In the genomic region with DNA sequence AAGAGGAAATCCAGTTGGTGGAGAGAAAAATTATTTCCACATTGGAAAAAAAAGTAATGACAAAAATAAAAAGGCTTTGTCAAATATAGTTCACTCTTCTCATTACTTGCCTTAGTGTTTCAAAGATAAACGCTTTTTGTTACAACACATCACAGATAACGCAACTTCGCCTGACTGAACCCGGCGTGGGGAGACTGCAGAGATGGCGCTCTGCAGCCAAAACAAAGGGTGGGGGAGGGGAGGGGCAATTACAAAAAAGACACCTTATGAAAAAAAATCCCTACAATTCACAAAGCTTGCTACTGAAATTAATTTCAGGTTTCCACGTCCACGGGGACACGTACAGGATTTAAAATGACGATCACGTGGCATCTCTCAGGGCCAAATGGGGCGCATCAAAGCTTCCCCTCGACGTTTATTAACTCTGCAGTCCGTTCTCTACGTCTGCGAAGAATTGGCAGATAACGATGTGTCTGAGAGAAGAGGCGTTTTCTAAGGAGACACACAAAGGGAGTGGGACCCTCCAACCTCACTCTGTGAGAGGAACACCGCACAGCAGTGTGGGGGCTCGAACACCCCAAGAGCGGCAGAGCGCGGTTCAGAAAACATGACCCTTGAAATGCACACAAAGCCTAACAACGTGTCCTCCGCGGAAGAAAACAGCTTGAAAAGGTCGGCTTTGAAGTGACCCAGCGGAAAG, we compare ENCODE assay signal across 8 cellular contexts. TPM values are rescaled to one million over a fixed set of nuclear protein-coding genes. Genes with fewer than 3 reads are reported as not detected.
DNase-seq lines count a peak whose midpoint lies in the region; ATAC-seq and TF ChIP-seq lines count a peak whose summit lies in the region.

No MANE protein-coding gene starts in this region.

- H3K27me3 Mint-ChIP-seq in Calu3 (ENCODE audit: unreplicated experiment), result no peaks in the 10 kb centered on the region

- peaks cover 21% of the 10 kb centered on the region for H3K79me1 ChIP-seq in trophoblast cell (ENCODE audit: low read length)

- H3K4me1 ChIP-seq in PC-3 (ENCODE audit: insufficient read depth, low read length) (peaks cover 23% of the 10 kb centered on the region), esophagus (ENCODE audit: control insufficient read depth in 2 of 2, insufficient read depth in 2 of 2, low read length in 1 of 2) (peaks cover 3 to 9% of the 10 kb centered on the region in 2 donors), trophoblast cell (ENCODE audit: control insufficient read depth in 1 of 2, insufficient read depth in 2 of 2, low read length in 2 of 2) (peaks cover 0 to 5% of the 10 kb centered on the region in 2 experiments)

- peak overlapping the region; percentile 94 for H3K18ac ChIP-seq in trophoblast cell (ENCODE audit: low read length)

- POLR2A ChIA-PET in PC-3 (lab: Charles Lee; ENCODE audit: unreplicated experiment), result no interaction called here

- peak overlapping the region; percentile 97 for H3K4me3 Mint-ChIP-seq in Calu3 (ENCODE audit: low read depth, unreplicated experiment)

- no peaks in the 10 kb centered on the region for H3K36me3 ChIP-seq in PC-3 (ENCODE audit: low read depth, low read length)
- H3K36me3 ChIP-seq in esophagus (ENCODE audit: control insufficient read depth in 2 of 2, insufficient read depth in 2 of 2, low read length in 1 of 2), result no peaks in the 10 kb centered on the region
- H3K36me3 ChIP-seq in trophoblast cell (ENCODE audit: control insufficient read depth in 1 of 2, insufficient read depth in 2 of 2, low read length in 2 of 2), result peaks cover 2 to 5% of the 10 kb centered on the region in 2 experiments

- peak overlapping the region; percentile 36 for H3K14ac ChIP-seq in trophoblast cell (ENCODE audit: low read length)

- H4K12ac ChIP-seq in trophoblast cell (ENCODE audit: low read depth, low read length), result no peak overlapping the region

- H2BK5ac ChIP-seq in trophoblast cell (ENCODE audit: low read depth, low read length, poor library complexity), result peak overlapping the region; percentile 84

- peak overlapping the region; percentile 91 for H3K4me2 ChIP-seq in PC-3 (ENCODE audit: low read length)
- H3K4me2 ChIP-seq in trophoblast cell (ENCODE audit: low read length), result peak overlapping the region; percentile 84

- H3K27ac Mint-ChIP-seq in Calu3 (ENCODE audit: unreplicated experiment), result peak overlapping the region; percentile 93

- ATAC-seq in PC-3, result no peak
- no peak for ATAC-seq in HG03354 (IDR thresholded peaks at IDR 0.05; ENCODE audit: poor library complexity, severe bottlenecking, unreplicated experiment)
- no peak for ATAC-seq in HG02759 (IDR thresholded peaks at IDR 0.05; ENCODE audit: unreplicated experiment)
- no peak for ATAC-seq in GM19351 (IDR thresholded peaks at IDR 0.05; ENCODE audit: unreplicated experiment)

- CTCF ChIA-PET in Calu3 (lab: Charles Lee) (no interaction called here), PC-3 (lab: Charles Lee) (no interaction called here)

- DNase-seq in Calu3, result no peak
- DNase-seq in PC-3, result no peak
- peak in 1 of 2 donors; percentile 48 for DNase-seq in trophoblast cell
- no peak for DNase-seq in DMS79 (lab: John Stamatoyannopoulos, UW)

- H3K4me1 Mint-ChIP-seq in Calu3 (ENCODE audit: low read depth, unreplicated experiment), result peaks cover 6% of the 10 kb centered on the region

- H3K4me3 ChIP-seq in PC-3 (ENCODE audit: low read length) (peak overlapping the region; percentile 83), esophagus (ENCODE audit: low read depth in 1 of 2, low read length in 2 of 2) (peak overlapping the region; percentile 83 to 96), trophoblast cell (ENCODE audit: low read depth, low read length) (peak overlapping the region; percentile 98)

- BruUV-seq in Calu3 (replicated peaks; lab: Mats Ljungman, UMichigan) (no TSS peak), PC-3 (replicated peaks; lab: Mats Ljungman, UMichigan) (no TSS peak)

- peak overlapping the region; percentile 44 for H4K8ac ChIP-seq in trophoblast cell (ENCODE audit: low read depth, low read length)

- H2BK12ac ChIP-seq in trophoblast cell (ENCODE audit: low read length), result peak overlapping the region; percentile 41

- H3K27me3 ChIP-seq in PC-3 (ENCODE audit: low read length) (no peaks in the 10 kb centered on the region), esophagus (ENCODE audit: control insufficient read depth in 1 of 2, insufficient read depth in 2 of 2, low read length in 2 of 2) (no peaks in the 10 kb centered on the region), trophoblast cell (ENCODE audit: insufficient read depth, low read length) (no peaks in the 10 kb centered on the region)

- H3K9me3 Mint-ChIP-seq in Calu3 (ENCODE audit: low read depth, unreplicated experiment), result no peaks in the 10 kb centered on the region

- H2AFZ ChIP-seq in PC-3 (ENCODE audit: low read length) (peak overlapping the region; percentile 96), trophoblast cell (ENCODE audit: insufficient read depth, low read length, poor library complexity) (peak overlapping the region; percentile 97)

- H4K20me1 ChIP-seq in PC-3 (ENCODE audit: low read length), result peaks cover 22% of the 10 kb centered on the region

- intact Hi-C loops in Calu3 (cut with micrococcal nuclease; ENCODE audit: unreplicated experiment), result no loop called here
- intact Hi-C loops in PC-3 (cut with micrococcal nuclease), result no loop called here

- peak overlapping the region; percentile 97 for H4K91ac ChIP-seq in trophoblast cell (ENCODE audit: low read depth, low read length)

- H3K4ac ChIP-seq in trophoblast cell (ENCODE audit: low read depth, low read length), result no peak overlapping the region

- TF ChIP-seq CTCF in Calu3 (IDR thresholded peaks at IDR 0.05; ENCODE audit: unreplicated experiment) (no peak), PC-3 (conservative IDR thresholded peaks at IDR 0.05; ENCODE audit: low read depth, low read length) (no peak)

- H3K9me3 ChIP-seq in PC-3 (ENCODE audit: low read length) (no peaks in the 10 kb centered on the region), esophagus (ENCODE audit: control insufficient read depth in 2 of 2, insufficient read depth in 1 of 2, low read depth in 1 of 2, low read length in 1 of 2) (peaks cover 0 to 3% of the 10 kb centered on the region in 2 donors), trophoblast cell (ENCODE audit: insufficient read depth, low read depth, low read length) (no peaks in the 10 kb centered on the region)

- peak overlapping the region; percentile 96 for H2BK120ac ChIP-seq in trophoblast cell (ENCODE audit: insufficient read depth, low read length, poor library complexity)

- no peak overlapping the region for H3K23ac ChIP-seq in trophoblast cell (ENCODE audit: low read length)

- H3K9ac ChIP-seq in PC-3 (ENCODE audit: low read length), result no peak overlapping the region
- no peak overlapping the region for H3K9ac ChIP-seq in trophoblast cell (ENCODE audit: low read length)

- no peaks in the 10 kb centered on the region for H3F3A ChIP-seq in PC-3 (ENCODE audit: low read length, unreplicated experiment)

- H3K9me2 ChIP-seq in PC-3 (replicated peaks; ENCODE audit: low read length), result no peaks in the 10 kb centered on the region

- peaks cover 32% of the 10 kb centered on the region for H3K36me3 Mint-ChIP-seq in Calu3 (ENCODE audit: insufficient read depth, unreplicated experiment)

- no peak overlapping the region for H2AK5ac ChIP-seq in trophoblast cell (ENCODE audit: low read length)

- H3K27ac ChIP-seq in PC-3 (ENCODE audit: low read length) (no peak overlapping the region), esophagus (ENCODE audit: low read depth in 2 of 2, low read length in 1 of 2) (peak overlapping the region; percentile 85 to 92), trophoblast cell (ENCODE audit: low read depth, low read length) (peak overlapping the region; percentile 20)

- WGBS in esophagus, 2 donors, result 17 to 19% methylated on average over 29 of the region's 29 CpGs
- WGBS in trophoblast cell (ENCODE audit: extremely low coverage, insufficient coverage, insufficient read length), result no CpG with 5 or more reads among the region's 29 CpGs

- H3K79me2 ChIP-seq in PC-3 (ENCODE audit: low read length), result peaks cover 27% of the 10 kb centered on the region
- peaks cover 17% of the 10 kb centered on the region for H3K79me2 ChIP-seq in trophoblast cell (ENCODE audit: control insufficient read depth, insufficient read depth, low read length, poor library complexity)

RNA-seq across cellular contexts. Expression of a gene that starts 1.5 kb away (rescaled TPM):
- total RNA-seq in Calu3 (2022) (226 and 237 TPM in 2 replicates), PC-3 (2014; rRNA removed) (37.1 and 71.8 TPM in 2 replicates)
- polyA plus RNA-seq in esophagus, result 100 to 1,000 TPM in 1 of 2 donors, 10 to 100 TPM in 1; 91.7 to 124 TPM
- polyA plus RNA-seq in trophoblast cell (2013), result 195 and 197 TPM in 2 replicates
